ENCODE assay signal across 8 cellular contexts in genomic region chr1:10338047-10338446, GRCh38.
A peak's percentile ranks its signal among the peaks of the same experiment; 100 is the strongest.
DNase-seq lines count a peak whose midpoint lies in the region; ATAC-seq and TF ChIP-seq lines count a peak whose summit lies in the region.

No MANE protein-coding gene starts in this region.

- peak; percentile 96 for ATAC-seq in HCT116
- ATAC-seq in HG03045 (IDR thresholded peaks at IDR 0.05; ENCODE audit: unreplicated experiment) = no peak

- no peak overlapping the region for H2AFZ ChIP-seq in HCT116 (ENCODE audit: low read depth, low read length, poor library complexity, severe bottlenecking)

- TF ChIP-seq CTCF in HCT116 (IDR thresholded peaks at IDR 0.05 in 2 of 3, conservative IDR thresholded peaks at IDR 0.05 in 1 of 3; ENCODE audit: borderline replicate concordance in 1 of 3, insufficient read depth in 1 of 3, low read depth in 2 of 3, low read length in 2 of 3) = peak; percentile 70 to 89 (median 86); a peak in 5 of 6 replicates

- no peaks in the 10 kb centered on the region for H3K4me1 ChIP-seq in CD8-positive, alpha-beta memory T cell (ENCODE audit: insufficient read depth, low read length)
- peaks cover 3 to 7% of the 10 kb centered on the region in 2 experiments for H3K4me1 ChIP-seq in HCT116 (ENCODE audit: control insufficient read depth in 1 of 2, insufficient read depth in 2 of 2, low read length in 2 of 2)

- RAD21 ChIA-PET in HCT116 (lab: Charles Lee; ENCODE audit: low non-redundant PET in 1 of 2, low total read pairs in 2 of 2, uncharacterized antibody in 2 of 2, unreplicated experiment in 2 of 2) = interaction anchor here in 1 of 2 experiments (0.8 kb wide), 1 partner anchor 127 kb away, joined by 3 read pairs; no protein-coding TSS in a partner anchor

- H3K79me2 ChIP-seq in HCT116 (ENCODE audit: insufficient read depth, low read length) = no peaks in the 10 kb centered on the region

- peaks cover 2 to 79% (median 16%) of the 10 kb centered on the region in 3 donors for H3K36me3 Mint-ChIP-seq in CD8-positive, alpha-beta memory T cell

- CTCF ChIA-PET in CD8-positive, alpha-beta memory T cell (lab: Charles Lee) = interaction anchor here (1.3 kb wide), 1 partner anchor 128 kb away, joined by 11 read pairs; the partner anchor contains the start of gene KIF1B
- CTCF ChIA-PET in HCT116 (lab: Charles Lee) = interaction anchor here (0.6 to 1.0 kb wide), 4 partner anchors 8 to 387 kb away, joined by 3 to 4 read pairs (median 4); partner anchors contain the start of gene KIF1B

- intact Hi-C loops in HCT116 (cut with micrococcal nuclease) = loop anchor here (2.0 to 10.0 kb wide), 3 partner anchors 123 to 461 kb away; partner anchors contain the start of gene KIF1B

- H3K27me3 ChIP-seq in CD8-positive, alpha-beta memory T cell (ENCODE audit: insufficient read depth, low read length, poor library complexity, severe bottlenecking) = no peaks in the 10 kb centered on the region
- H3K27me3 ChIP-seq in HCT116 (ENCODE audit: insufficient read depth, low read length) (no peaks in the 10 kb centered on the region), layer of hippocampus (ENCODE audit: control insufficient read depth, insufficient read depth, low read length) (no peaks in the 10 kb centered on the region)

- no peaks in the 10 kb centered on the region for H4K20me1 ChIP-seq in HCT116 (ENCODE audit: insufficient read depth)

- peak in 4 of 5 donors; percentile 4 to 50 (median 17) for DNase-seq in CD8-positive, alpha-beta memory T cell
- DNase-seq in HCT116 (ENCODE audit: low read depth, low spot score) (peak; percentile 16), SW480 (ENCODE audit: low spot score) (peak; percentile 12), OCI-M2 (lab: John Stamatoyannopoulos, UW; ENCODE audit: unreplicated experiment) (no peak)
- peak; percentile 10 for DNase-seq in central memory CD4-positive, alpha-beta T cell
- DNase-seq in stimulated activated CD4-positive, alpha-beta T cell treated with anti-CD3 and anti-CD28 coated beads, TNF-alpha, amount 100 ng/mL, for 24 hours (ENCODE audit: low read depth in 3 of 3) = peak in 2 of 3 experiments; percentile 9 to 37

- no peaks in the 10 kb centered on the region for H3K9me3 ChIP-seq in CD8-positive, alpha-beta memory T cell (ENCODE audit: low read length)
- H3K9me3 ChIP-seq in HCT116 (ENCODE audit: control insufficient read depth in 1 of 2, insufficient read depth in 1 of 2, low read depth in 1 of 2, low read length in 2 of 2) = no peaks in the 10 kb centered on the region

- H3K9me2 ChIP-seq in HCT116 (ENCODE audit: insufficient read depth) = no peaks in the 10 kb centered on the region

- POLR2A ChIA-PET in CD8-positive, alpha-beta memory T cell (lab: Charles Lee) = no interaction called here
- POLR2A ChIA-PET in HCT116 (lab: Charles Lee) = interaction anchor here (1.3 kb wide), 1 partner anchor 128 kb away, joined by 4 read pairs; the partner anchor contains the start of gene KIF1B

- no TSS peak for BruUV-seq in HCT116 (replicated peaks; lab: Mats Ljungman, UMichigan)

- peak; percentile 91 for TF ChIP-seq RAD21 in HCT116 (IDR thresholded peaks at IDR 0.05; ENCODE audit: low read depth)

- no peaks in the 10 kb centered on the region for H3K4me1 Mint-ChIP-seq in CD8-positive, alpha-beta memory T cell

- H3K36me3 ChIP-seq in CD8-positive, alpha-beta memory T cell (ENCODE audit: insufficient read depth, low read length) = no peaks in the 10 kb centered on the region
- H3K36me3 ChIP-seq in HCT116 (ENCODE audit: control insufficient read depth in 1 of 2, insufficient read depth in 2 of 2, low read length in 2 of 2) = peaks cover 10 to 13% of the 10 kb centered on the region in 2 experiments; a peak in 2 of 4 replicates

- H3K9ac ChIP-seq in HCT116 (ENCODE audit: low read length) = no peak overlapping the region

- no peak overlapping the region for H3K4me3 Mint-ChIP-seq in CD8-positive, alpha-beta memory T cell

- no peak for TF ChIP-seq POLR2A in HCT116 (IDR thresholded peaks at IDR 0.05; ENCODE audit: borderline replicate concordance, extremely low read depth, insufficient read depth, insufficient read length)

- no peak overlapping the region for H3K4me3 ChIP-seq in CD8-positive, alpha-beta memory T cell (ENCODE audit: low read length)
- H3K4me3 ChIP-seq in HCT116 (replicated peaks in 1 of 2; ENCODE audit: low read depth in 1 of 2, low read length in 2 of 2) = no peak overlapping the region

- H3K27ac ChIP-seq in CD8-positive, alpha-beta memory T cell (ENCODE audit: low read depth, low read length) = no peak overlapping the region
- H3K27ac ChIP-seq in HCT116 (ENCODE audit: low read depth, low read length) (no peak overlapping the region), layer of hippocampus (ENCODE audit: low read depth, low read length) (peak overlapping the region; percentile 87)

- no peaks in the 10 kb centered on the region for H3K9me3 Mint-ChIP-seq in CD8-positive, alpha-beta memory T cell

- H3K4me2 ChIP-seq in HCT116 (ENCODE audit: low read length) = no peak overlapping the region

- H3K27me3 Mint-ChIP-seq in CD8-positive, alpha-beta memory T cell = no peaks in the 10 kb centered on the region

- peak overlapping the region in 2 of 8 donors; percentile 17 to 68 for H3K27ac Mint-ChIP-seq in CD8-positive, alpha-beta memory T cell

TF ChIP-seq in HCT116, 20 proteins besides CTCF, POLR2A, EP300 and RAD21:
- TF ChIP-seq SRF (IDR thresholded peaks at IDR 0.05; ENCODE audit: low read depth) (0 out of 2 replicates have a peak, but pooled peaks have one; percentile 18), CBX3 (IDR thresholded peaks at IDR 0.05; ENCODE audit: low read depth) (peak; percentile 35; the same call in 1 of the 2 replicates), MAX (IDR thresholded peaks at IDR 0.05) (no peak), ZNF274 (IDR thresholded peaks at IDR 0.05; ENCODE audit: low read depth, low read length) (no peak)
